Comparison of ENCODE assay signal across 1 cellular context in genomic region chr10:101063548-101064414, GRCh38.
TF ChIP-seq lines count a peak whose summit lies in the region.

No MANE protein-coding gene starts in this region.

TF ChIP-seq in GM23338, 12 proteins besides CTCF, POLR2A, EP300 and RAD21 (continued from another document):
- no peak for TF ChIP-seq ZNF462 (CRISPR knock-in tag; IDR thresholded peaks at IDR 0.05)
TF ChIP-seq in GM23338: peak in this region for 2.
